Comparison of ENCODE assay signal across 8 cellular contexts in genomic region chr10:115355162-115355760, GRCh38.
DNase-seq lines count a peak whose midpoint lies in the region; ATAC-seq and TF ChIP-seq lines count a peak whose summit lies in the region.

No MANE protein-coding gene starts in this region.

- no peaks in the 10 kb centered on the region for H3K36me3 ChIP-seq in thyroid gland

- CTCF ChIA-PET in activated CD8-positive, alpha-beta T cell treated with anti-CD3 and anti-CD28 coated beads for 36 hours (lab: Charles Lee) = no interaction called here

- no peaks in the 10 kb centered on the region for H3K9me3 ChIP-seq in thyroid gland

- no peaks in the 10 kb centered on the region for H3K27me3 Mint-ChIP-seq in activated CD8-positive, alpha-beta T cell treated with anti-CD3 and anti-CD28 coated beads for 36 hours

- H3K27ac ChIP-seq in thyroid gland = no peak overlapping the region

- H3K27ac Mint-ChIP-seq in activated CD8-positive, alpha-beta T cell treated with anti-CD3 and anti-CD28 coated beads for 36 hours = no peak overlapping the region

- intact Hi-C loops in activated CD8-positive, alpha-beta T cell treated with anti-CD3 and anti-CD28 coated beads for 36 hours (cut with micrococcal nuclease) = loop anchor here (5.0 kb wide), 2 partner anchors 937 to 1032 kb away; no protein-coding TSS in a partner anchor
- intact Hi-C loops in thyroid gland (cut with DNase I) = loop anchor here (10.0 kb wide), 1 partner anchor 1030 kb away; no protein-coding TSS in a partner anchor

- POLR2A ChIA-PET in activated CD8-positive, alpha-beta T cell treated with anti-CD3 and anti-CD28 coated beads for 36 hours (lab: Charles Lee) = no interaction called here

- peak; percentile 36 for DNase-seq in COLO668 (lab: John Stamatoyannopoulos, UW; ENCODE audit: unreplicated experiment)
- DNase-seq in NCI-H2029 treated with DMSO at 0.1 percent for 48 hours (lab: John Stamatoyannopoulos, UW) = peak; percentile 13
- DNase-seq in activated CD8-positive, alpha-beta T cell treated with anti-CD3 and anti-CD28 coated beads for 36 hours = peak; percentile 33
- DNase-seq in iPS DF 4.7 (ENCODE audit: extremely low read depth, low spot score) = peak; percentile 51
- peak; percentile 9 to 16 for DNase-seq in thyroid gland

- no peaks in the 10 kb centered on the region for H3K4me1 Mint-ChIP-seq in activated CD8-positive, alpha-beta T cell treated with anti-CD3 and anti-CD28 coated beads for 36 hours (ENCODE audit: low read depth)

- no peaks in the 10 kb centered on the region for H3K9me3 Mint-ChIP-seq in activated CD8-positive, alpha-beta T cell treated with anti-CD3 and anti-CD28 coated beads for 36 hours

- no peaks in the 10 kb centered on the region for H3K27me3 ChIP-seq in thyroid gland

- TF ChIP-seq CTCF in activated CD8-positive, alpha-beta T cell treated with anti-CD3 and anti-CD28 coated beads for 36 hours (IDR thresholded peaks at IDR 0.05) = peak; percentile 67
- peak; percentile 7 to 62 (median 52) for TF ChIP-seq CTCF in thyroid gland (IDR thresholded peaks at IDR 0.05)

- ATAC-seq in GM18511 (IDR thresholded peaks at IDR 0.05; ENCODE audit: unreplicated experiment) (peak; percentile 92), HG02973 (IDR thresholded peaks at IDR 0.05; ENCODE audit: unreplicated experiment) (peak; percentile 81), HG02763 (IDR thresholded peaks at IDR 0.05; ENCODE audit: unreplicated experiment) (no peak)
- ATAC-seq in activated CD8-positive, alpha-beta T cell treated with anti-CD3 and anti-CD28 coated beads for 36 hours = no peak

- 8 to 9% methylated on average over 2 of the region's 2 CpGs for WGBS in thyroid gland, 2 donors

- no peaks in the 10 kb centered on the region for H3K36me3 Mint-ChIP-seq in activated CD8-positive, alpha-beta T cell treated with anti-CD3 and anti-CD28 coated beads for 36 hours (ENCODE audit: low read depth)

- H3K4me1 ChIP-seq in thyroid gland = no peaks in the 10 kb centered on the region

- no peak for TF ChIP-seq POLR2A in thyroid gland (IDR thresholded peaks at IDR 0.05)

- no peak overlapping the region for H3K4me3 Mint-ChIP-seq in activated CD8-positive, alpha-beta T cell treated with anti-CD3 and anti-CD28 coated beads for 36 hours

- no peak overlapping the region for H3K4me3 ChIP-seq in thyroid gland (replicated peaks in 1 of 3)

Comparison
In these comparisons a context has a peak if more than half of its experiments do, and no peak if none do; other contexts are left out.
1. ATAC-seq: peak in GM18511 (single experiment) and HG02973 (single experiment); none in activated CD8-positive, alpha-beta T cell treated with anti-CD3 and anti-CD28 coated beads for 36 hours (single experiment) and HG02763 (single experiment).
2. Peak in every context shown above with its lines, with median percentiles within 50 percentile points of each other: DNase-seq.